8 cellular contexts compared by ENCODE assay signal in the genomic region with DNA sequence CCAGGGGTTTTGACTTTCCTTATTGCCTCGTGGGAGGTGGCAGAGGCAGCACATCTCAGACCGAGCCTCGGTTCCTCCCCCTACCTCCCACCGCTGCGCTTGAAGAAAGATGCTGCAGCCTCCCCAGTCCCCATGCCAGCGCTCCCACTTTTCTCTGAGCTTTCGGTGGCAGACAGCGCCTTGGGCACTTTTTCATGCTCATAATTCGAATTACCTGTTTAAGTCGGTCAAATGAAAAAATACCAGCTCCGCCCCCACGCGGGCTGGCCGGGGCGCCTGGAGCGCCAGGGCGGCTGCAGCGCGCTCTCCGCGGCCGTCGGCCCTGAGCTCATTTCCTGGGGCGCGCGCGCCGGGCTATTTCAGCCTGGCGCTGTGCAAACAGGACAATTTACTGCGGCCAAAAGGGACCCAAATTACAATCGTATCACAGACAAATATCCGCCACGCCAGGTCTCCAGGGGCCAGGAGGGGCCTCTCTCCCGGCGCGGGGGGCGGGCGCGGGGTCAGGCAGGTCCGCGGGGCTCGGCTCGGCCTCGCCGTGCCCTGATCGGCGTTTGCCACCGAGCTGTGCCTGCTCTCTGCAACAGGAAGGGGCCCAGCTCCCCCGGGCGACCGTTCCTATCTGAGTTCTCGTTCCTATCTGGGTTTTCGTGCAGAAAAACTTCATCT. TPM values are rescaled to one million over a fixed set of nuclear protein-coding genes. Genes with fewer than 3 reads are reported as not detected.
A peak's percentile ranks its signal among the peaks of the same experiment; 100 is the strongest.
DNase-seq lines count a peak whose midpoint lies in the region; ATAC-seq and TF ChIP-seq lines count a peak whose summit lies in the region.

No MANE protein-coding gene starts in this region.

- TF ChIP-seq CTCF in right atrium auricular region (IDR thresholded peaks at IDR 0.05) (no peak), retinal pigment epithelial cell (conservative IDR thresholded peaks at IDR 0.05; ENCODE audit: low read depth, low read length) (no peak)

- no peak overlapping the region for H3K27ac Mint-ChIP-seq in activated naive CD4-positive, alpha-beta T cell treated with anti-CD3 and anti-CD28 coated beads, Interleukin-2, amount 50 U/mL, for 72 hours

- H3K27me3 ChIP-seq in right atrium auricular region: no peaks in the 10 kb centered on the region

- no peaks in the 10 kb centered on the region for H3K9me3 ChIP-seq in right atrium auricular region

- H3K4me3 ChIP-seq in right atrium auricular region: peak overlapping the region; percentile 37 to 50
- H3K4me3 ChIP-seq in retinal pigment epithelial cell (ENCODE audit: low read length): peak overlapping the region; percentile 46

- peaks cover 9% of the 10 kb centered on the region in 2 donors for H3K36me3 Mint-ChIP-seq in activated naive CD4-positive, alpha-beta T cell treated with anti-CD3 and anti-CD28 coated beads, Interleukin-2, amount 50 U/mL, for 72 hours

- H3K36me3 ChIP-seq in right atrium auricular region: no peaks in the 10 kb centered on the region

- ATAC-seq in activated naive CD4-positive, alpha-beta T cell treated with anti-CD3 and anti-CD28 coated beads, Interleukin-2, amount 50 U/mL, for 72 hours: peak; percentile 66 to 80
- no peak for ATAC-seq in GM18505 (IDR thresholded peaks at IDR 0.05; ENCODE audit: unreplicated experiment)
- ATAC-seq in GM21723 (IDR thresholded peaks at IDR 0.05; ENCODE audit: unreplicated experiment): no peak

- TF ChIP-seq POLR2A in GM18505 (IDR thresholded peaks at IDR 0.05; ENCODE audit: borderline replicate concordance, extremely low read depth, insufficient read depth, insufficient read length): no peak

- H3K27ac ChIP-seq in right atrium auricular region: peak overlapping the region in 1 of 2 donors; percentile 37

- DNase-seq in COLO668 (lab: John Stamatoyannopoulos, UW; ENCODE audit: unreplicated experiment) (peak; percentile 7), HuH-7 (ENCODE audit: low spot score) (peak; percentile 67), right atrium auricular region (ENCODE audit: low spot score) (no peak), retinal pigment epithelial cell (ENCODE audit: low read depth) (no peak), hippocampal formation (lab: John Stamatoyannopoulos, UW) (no peak)
- DNase-seq in activated naive CD4-positive, alpha-beta T cell treated with anti-CD3 and anti-CD28 coated beads, Interleukin-2, amount 50 U/mL, for 72 hours (ENCODE audit: low spot score in 2 of 2): peak in 1 of 2 donors; percentile 32

- H3K4me1 ChIP-seq in right atrium auricular region: peaks cover 0 to 22% of the 10 kb centered on the region in 2 donors

- no peaks in the 10 kb centered on the region for H3K9me3 Mint-ChIP-seq in activated naive CD4-positive, alpha-beta T cell treated with anti-CD3 and anti-CD28 coated beads, Interleukin-2, amount 50 U/mL, for 72 hours

RNA-seq across cellular contexts. Expression of gene SOST, which starts 45.0 kb away (rescaled TPM):
- total RNA-seq in activated naive CD4-positive, alpha-beta T cell treated with anti-CD3 and anti-CD28 coated beads, Interleukin-2, amount 50 U/mL, for 72 hours: not detected
- total RNA-seq in right atrium auricular region: not detected

RNA-seq across cellular contexts. Expression of gene MEOX1, which starts 51.9 kb away (rescaled TPM):
- total RNA-seq in activated naive CD4-positive, alpha-beta T cell treated with anti-CD3 and anti-CD28 coated beads, Interleukin-2, amount 50 U/mL, for 72 hours: 1 to 10 TPM in 1 of 2 donors, under 1 TPM in 1; 0.11 to 1.2 TPM
- total RNA-seq in right atrium auricular region: 10 to 100 TPM in 1 of 2 donors, 1 to 10 TPM in 1; 3.9 to 13.8 TPM

Comparison
In these comparisons a context has a peak if more than half of its experiments do, and no peak if none do; other contexts are left out.
1. DNase-seq: peak in COLO668 (single experiment) and HuH-7 (single experiment); none in right atrium auricular region (single experiment), retinal pigment epithelial cell (single experiment) and hippocampal formation (0 of 2).
2. ATAC-seq: peak in activated naive CD4-positive, alpha-beta T cell treated with anti-CD3 and anti-CD28 coated beads, Interleukin-2, amount 50 U/mL, for 72 hours (2 of 2); none in GM18505 (single experiment) and GM21723 (single experiment).